ENCODE assay signal across 22 cellular contexts in the genomic region with DNA sequence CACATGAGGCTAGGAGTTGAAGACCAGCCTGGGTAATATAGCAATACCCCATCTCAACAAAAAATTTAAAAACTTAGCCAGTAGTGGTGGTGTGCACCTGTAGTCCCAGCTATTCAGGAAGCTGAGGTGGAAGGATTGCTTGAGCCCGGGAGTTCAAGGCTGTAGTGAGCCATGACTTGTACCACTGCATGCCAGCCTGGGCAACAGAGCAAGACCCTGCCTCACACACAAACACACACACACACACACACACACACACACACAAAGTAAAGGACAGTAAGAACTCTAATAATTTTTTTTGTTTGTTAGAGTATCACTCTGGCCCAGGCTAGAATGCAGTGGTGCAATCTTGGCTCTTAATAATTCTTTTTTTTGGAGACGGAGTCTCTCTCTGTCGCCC.
"Had no signal": no experiment of that assay in that cellular context is flagged by ENCODE, and none has a peak within 500 bp of the region (broad histone marks: within the 10 kb centered on the region; RNA-seq: fewer than 3 reads in every experiment).

No MANE protein-coding gene starts in this region.

- H3K4me3 ChIP-seq: MG63 had no signal

- DNase-seq: Karpas-422, Kasumi-1, MG63, MM.1S, MV-4-11, NCI-H1048, NCI-H1092, NCI-H1436, NCI-H1436 treated with DMSO at 0.1 percent for 48 hours, NCI-H1694, NCI-H1694 treated with DMSO at 0.1 percent for 48 hours, NCI-H187 treated with DMSO at 0.1 percent for 48 hours, NCI-H1930, NCI-H2029 treated with DMSO at 0.1 percent for 48 hours, NCI-H2171, NCI-H2227 treated with DMSO at 0.1 percent for 48 hours, NCI-H226, NCI-H345, NCI-H446, NCI-H446 treated with DMSO at 0.1 percent for 48 hours, NCI-H510A had no signal

- H3K36me3 ChIP-seq: MG63 had no signal

- H3K9me3 ChIP-seq: MG63 had no signal

- H3K27ac ChIP-seq: KMS-11 had no signal
